Comparison of ENCODE assay signal across 1 cellular context in genomic region chr1:230310381-230311163, GRCh38.
TF ChIP-seq lines count a peak whose summit lies in the region.

No MANE protein-coding gene starts in this region.

TF ChIP-seq in K562, 482 proteins besides CTCF, POLR2A, EP300 and RAD21 (continued from another document and continues in another):
- TF ChIP-seq VEZF1 (CRISPR knock-in tag; IDR thresholded peaks at IDR 0.05) (peak; percentile 65), SRSF7 (optimal IDR thresholded peaks at IDR 0.05; ENCODE audit: low read depth, low read length) (no peak), ZNF263 (CRISPR knock-in tag; IDR thresholded peaks at IDR 0.05; ENCODE audit: borderline replicate concordance) (0 out of 2 replicates have a peak, but pooled peaks have one; percentile 13), MCM7 (IDR thresholded peaks at IDR 0.05) (no peak), ZNF165 (CRISPR knock-in tag; IDR thresholded peaks at IDR 0.05; ENCODE audit: borderline replicate concordance) (0 out of 2 replicates have a peak, but pooled peaks have one; percentile 37), PML (IDR thresholded peaks at IDR 0.05; ENCODE audit: low read length) (no peak), ZNF24 (IDR thresholded peaks at IDR 0.05) (peak; percentile 89), SPI1 (IDR thresholded peaks at IDR 0.05; ENCODE audit: borderline replicate concordance, low read depth, low read length) (no peak), RCOR1 (IDR thresholded peaks at IDR 0.05; ENCODE audit: borderline replicate concordance in 1 of 2, low read depth in 2 of 2, low read length in 2 of 2) (0 out of 4 replicates have a peak, but pooled peaks of 1 of the 2 experiments have one; percentile 43), ZBTB26 (CRISPR knock-in tag; IDR thresholded peaks at IDR 0.05) (0 out of 2 replicates have a peak, but pooled peaks have one; percentile 20), STAG1 (CRISPR knock-in tag; IDR thresholded peaks at IDR 0.05; ENCODE audit: borderline replicate concordance) (peak; percentile 99), SMAD4 (CRISPR knock-in tag; conservative IDR thresholded peaks at IDR 0.05) (0 out of 2 replicates have a peak, but pooled peaks have one; percentile 21), MBD1 (CRISPR knock-in tag; IDR thresholded peaks at IDR 0.05) (peak; percentile 84; the same call in 1 of the 2 replicates), TCF7L2 (IDR thresholded peaks at IDR 0.05; ENCODE audit: low read depth, low read length) (no peak), STAT5A (IDR thresholded peaks at IDR 0.05; ENCODE audit: borderline replicate concordance, low read length) (no peak), XRCC5 (IDR thresholded peaks at IDR 0.05; ENCODE audit: low read depth, low read length) (0 out of 2 replicates have a peak, but pooled peaks have one; percentile 70), ZSCAN32 (CRISPR knock-in tag; IDR thresholded peaks at IDR 0.05) (0 out of 2 replicates have a peak, but pooled peaks have one; percentile 36), ZNF740 (CRISPR knock-in tag; IDR thresholded peaks at IDR 0.05) (peak; percentile 30; the same call in 1 of the 2 replicates), ZNF740 (tag; IDR thresholded peaks at IDR 0.05) (no peak), YY1 (IDR thresholded peaks at IDR 0.05; ENCODE audit: borderline replicate concordance in 1 of 3, control insufficient read depth in 1 of 3, extremely low read depth in 1 of 3, insufficient read depth in 3 of 3, insufficient read length in 1 of 3, insufficient replicate concordance in 2 of 3, low read depth in 1 of 3, low read length in 2 of 3) (peak in 1 of 3 experiments; percentile 14), NR4A1 (CRISPR knock-in tag; IDR thresholded peaks at IDR 0.05) (no peak), NR4A1 (tag; IDR thresholded peaks at IDR 0.05) (no peak), THRB (CRISPR knock-in tag; conservative IDR thresholded peaks at IDR 0.05) (no peak), POLR2B (IDR thresholded peaks at IDR 0.05; ENCODE audit: low read depth, partially characterized antibody) (no peak), ZNF668 (CRISPR knock-in tag; IDR thresholded peaks at IDR 0.05) (no peak), CXXC5 (CRISPR knock-in tag; IDR thresholded peaks at IDR 0.05) (peak; percentile 28; the same call in 1 of the 2 replicates), ZNF384 (IDR thresholded peaks at IDR 0.05; ENCODE audit: low read depth, low read length) (peak; percentile 22; the same call in 1 of the 2 replicates), RNF2 (IDR thresholded peaks at IDR 0.05) (no peak), RBM22 (IDR thresholded peaks at IDR 0.05; ENCODE audit: low read depth, low read length, poor library complexity, severe bottlenecking) (no peak), ZBTB9 (CRISPR knock-in tag; IDR thresholded peaks at IDR 0.05) (0 out of 2 replicates have a peak, but pooled peaks have one; percentile 53), ARID2 (IDR thresholded peaks at IDR 0.05) (peak; percentile 93), RBM39 (optimal IDR thresholded peaks at IDR 0.05; ENCODE audit: low read depth, low read length) (no peak), ATF2 (CRISPR knock-in tag; IDR thresholded peaks at IDR 0.05) (no peak), IFI16 (CRISPR knock-in tag; IDR thresholded peaks at IDR 0.05) (peak; percentile 41; the same call in 1 of the 2 replicates), ESRRA (IDR thresholded peaks at IDR 0.05; ENCODE audit: borderline replicate concordance, low read depth) (peak; percentile 45; the same call in 1 of the 2 replicates), OTX1 (CRISPR knock-in tag; IDR thresholded peaks at IDR 0.05) (0 out of 2 replicates have a peak, but pooled peaks have one; percentile 67), ZNF75A (CRISPR knock-in tag; IDR thresholded peaks at IDR 0.05) (no peak), RREB1 (CRISPR knock-in tag; IDR thresholded peaks at IDR 0.05) (0 out of 2 replicates have a peak, but pooled peaks have one; percentile 53), CC2D1A (IDR thresholded peaks at IDR 0.05) (peak; percentile 85), ZBTB33 (CRISPR knock-in tag; IDR thresholded peaks at IDR 0.05) (0 out of 2 replicates have a peak, but pooled peaks have one; percentile 31), PCBP2 (IDR thresholded peaks at IDR 0.05; ENCODE audit: low read depth, low read length, poor library complexity, severe bottlenecking) (no peak)
